ENCODE assay signal across 8 cellular contexts in genomic region chr20:32354592-32355416, GRCh38. TPM values are rescaled to one million over a fixed set of nuclear protein-coding genes. Genes with fewer than 3 reads are reported as not detected.
DNase-seq lines count a peak whose midpoint lies in the region; ATAC-seq and TF ChIP-seq lines count a peak whose summit lies in the region.

No MANE protein-coding gene starts in this region.

- peak; percentile 17 for ATAC-seq in GM18907 (IDR thresholded peaks at IDR 0.05; ENCODE audit: unreplicated experiment)

- TF ChIP-seq CTCF in BE2C (IDR thresholded peaks at IDR 0.05; ENCODE audit: low read depth, low read length) (no peak), foreskin fibroblast (IDR thresholded peaks at IDR 0.05; ENCODE audit: low read depth, low read length) (no peak), ascending aorta (IDR thresholded peaks at IDR 0.05) (no peak), esophagus squamous epithelium (IDR thresholded peaks at IDR 0.05) (no peak)

- H3K36me3 ChIP-seq in BE2C (no peaks in the 10 kb centered on the region), ascending aorta (no peaks in the 10 kb centered on the region), esophagus squamous epithelium (no peaks in the 10 kb centered on the region)

- DNase-seq in BE2C (peak; percentile 78), RPMI7951 (ENCODE audit: low read depth) (peak; percentile 90), foreskin fibroblast (peak; percentile 74 to 85), dermis blood vessel endothelial cell (no peak), ascending aorta (ENCODE audit: low spot score in 2 of 2) (no peak), esophagus squamous epithelium (lab: John Stamatoyannopoulos, UW) (no peak), germinal center (ENCODE audit: low spot score) (no peak)

- H3K9me3 ChIP-seq in BE2C (no peaks in the 10 kb centered on the region), ascending aorta (no peaks in the 10 kb centered on the region), esophagus squamous epithelium (no peaks in the 10 kb centered on the region)

- intact Hi-C loops in ascending aorta (cut with DNase I) (no loop called here), esophagus squamous epithelium (cut with DNase I) (loop anchor here (10.0 kb wide), 1 partner anchor 130 kb away; no protein-coding TSS in a partner anchor)

- H3K4me1 ChIP-seq in BE2C (peaks cover 22% of the 10 kb centered on the region), ascending aorta (peaks cover 0 to 6% of the 10 kb centered on the region in 2 donors), esophagus squamous epithelium (peaks cover 7 to 27% (median 10%) of the 10 kb centered on the region in 3 donors)

- H3K27ac ChIP-seq in ascending aorta (peak overlapping the region in 1 of 2 donors; percentile 1), esophagus squamous epithelium (peak overlapping the region in 1 of 4 donors; percentile 39)

- H3K4me3 ChIP-seq in BE2C (ENCODE audit: low read depth, low read length) (no peak overlapping the region), foreskin fibroblast (ENCODE audit: low read depth in 1 of 2, low read length in 2 of 2) (no peak overlapping the region), ascending aorta (no peak overlapping the region), esophagus squamous epithelium (no peak overlapping the region)

- H3K27me3 ChIP-seq in BE2C (no peaks in the 10 kb centered on the region), ascending aorta (no peaks in the 10 kb centered on the region), esophagus squamous epithelium (no peaks in the 10 kb centered on the region)

- no peak for TF ChIP-seq POLR2A in esophagus squamous epithelium (IDR thresholded peaks at IDR 0.05)

- WGBS in esophagus squamous epithelium, 2 donors, result 26 to 43% methylated on average over 2 of the region's 2 CpGs

RNA-seq across cellular contexts. Expression of gene ASXL1, which starts 3.3 kb away (rescaled TPM):
- polyA plus RNA-seq in BE2C (2012; ENCODE audit: insufficient read depth, insufficient read length, low read depth), result 67.1 TPM
- total RNA-seq in RPMI7951 (2014; rRNA removed; shearing (Covaris generic)), result 29.9 and 30.1 TPM in 2 replicates
- 53.4 and 62.1 TPM in 2 replicates for total RNA-seq in dermis blood vessel endothelial cell
- 37.4 TPM for total RNA-seq in ascending aorta
- 10 to 100 TPM; 14.3 to 49.2 (median 22.1) TPM for total RNA-seq in esophagus squamous epithelium

Comparison
In these comparisons a context has a peak if more than half of its experiments do, and no peak if none do; other contexts are left out.
1. DNase-seq: peak in BE2C (single experiment), RPMI7951 (single experiment) and foreskin fibroblast (2 of 2); none in dermis blood vessel endothelial cell (single experiment), ascending aorta (0 of 2), esophagus squamous epithelium (single experiment) and germinal center (single experiment).